Comparison of ENCODE assay signal across 8 cellular contexts in the genomic region with DNA sequence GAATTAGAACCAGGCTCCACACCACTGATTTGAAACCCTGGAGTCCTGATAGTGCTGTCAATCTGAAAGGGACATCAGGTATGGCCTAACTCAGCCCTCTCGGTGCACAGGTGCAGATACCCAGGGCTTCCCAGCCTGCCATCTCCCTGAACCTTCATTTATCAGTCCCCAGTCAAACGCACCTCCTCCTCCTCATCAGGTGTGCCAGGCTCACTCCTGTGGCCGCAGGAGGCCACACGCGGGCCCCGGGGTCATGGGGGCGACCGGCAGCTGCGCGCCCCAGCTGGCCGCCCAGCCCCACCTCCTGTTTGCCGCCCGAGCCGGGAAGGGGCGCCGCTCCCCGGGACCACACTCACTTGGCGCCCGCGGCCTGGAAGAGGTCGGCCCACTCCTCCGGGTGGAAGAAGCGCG.
DNase-seq lines count a peak whose midpoint lies in the region; ATAC-seq, FAIRE-seq and TF ChIP-seq lines count a peak whose summit lies in the region.

No MANE protein-coding gene starts in this region.

- H3K27me3 ChIP-seq in endocrine pancreas (ENCODE audit: control insufficient read depth, insufficient read depth, low read length), result no peaks in the 10 kb centered on the region
- peaks cover 11% of the 10 kb centered on the region for H3K27me3 ChIP-seq in neuron (ENCODE audit: insufficient read depth, low read length)

- peak overlapping the region; percentile 19 for H3K4me3 ChIP-seq in endocrine pancreas (ENCODE audit: control insufficient read depth, insufficient read depth, low read length)
- H3K4me3 ChIP-seq in neuron (ENCODE audit: low read length), result peak overlapping the region; percentile 79

- no peaks in the 10 kb centered on the region for H3K36me3 ChIP-seq in endocrine pancreas (ENCODE audit: control insufficient read depth, insufficient read depth, low read length)
- H3K36me3 ChIP-seq in neuron (ENCODE audit: insufficient read depth, low read length), result peaks cover 2% of the 10 kb centered on the region

- peak; percentile 23 for ATAC-seq in GM21576 (IDR thresholded peaks at IDR 0.05; ENCODE audit: unreplicated experiment)

- peak; percentile 46 for DNase-seq in NCI-H69 (lab: John Stamatoyannopoulos, UW)
- no peak for DNase-seq in GM19239 (ENCODE audit: insufficient read length, low spot score)
- DNase-seq in DMS153 (lab: John Stamatoyannopoulos, UW), result no peak
- DNase-seq in DMS79 treated with DMSO at 0.1 percent for 48 hours (lab: John Stamatoyannopoulos, UW), result no peak

- H3K9ac ChIP-seq in endocrine pancreas (ENCODE audit: control insufficient read depth, insufficient read depth, low read length), result peak overlapping the region; percentile 68

- H3K27ac ChIP-seq in C4-2B, result peak overlapping the region; percentile 69

- H3K4me1 ChIP-seq in endocrine pancreas (ENCODE audit: control insufficient read depth, insufficient read depth, low read length) (no peaks in the 10 kb centered on the region), neuron (ENCODE audit: insufficient read depth, low read length) (peaks cover 7% of the 10 kb centered on the region)

- H2AFZ ChIP-seq in neuron (ENCODE audit: low read depth, low read length), result peak overlapping the region; percentile 95

- FAIRE-seq in GM19239 (lab: Jason Lieb, UNC), result no peak

- no peak for TF ChIP-seq CTCF in C4-2B (conservative IDR thresholded peaks at IDR 0.05)

- H3K9me3 ChIP-seq in endocrine pancreas (ENCODE audit: control insufficient read depth, low read length) (no peaks in the 10 kb centered on the region), neuron (ENCODE audit: low read length) (no peaks in the 10 kb centered on the region)
